ENCODE assay signal across 1 cellular context in genomic region chr9:107087256-107087655, GRCh38.
TF ChIP-seq lines count a peak whose summit lies in the region.

No MANE protein-coding gene starts in this region.

TF ChIP-seq in HCT116, 20 proteins besides CTCF, POLR2A, EP300 and RAD21 (continued from another document):
- TF ChIP-seq ZBTB33 (IDR thresholded peaks at IDR 0.05; ENCODE audit: extremely low read depth, insufficient replicate concordance, low read length), result no peak
- no peak for TF ChIP-seq EZH2phosphoT487 (IDR thresholded peaks at IDR 0.05; ENCODE audit: borderline replicate concordance)
- TF ChIP-seq MAX (IDR thresholded peaks at IDR 0.05), result no peak
- TF ChIP-seq ELF1 (IDR thresholded peaks at IDR 0.05; ENCODE audit: borderline replicate concordance, low read depth), result no peak
- no peak for TF ChIP-seq ZNF274 (IDR thresholded peaks at IDR 0.05; ENCODE audit: low read depth, low read length)
- TF ChIP-seq ATF3 (IDR thresholded peaks at IDR 0.05), result no peak
